16 cellular contexts compared by ENCODE assay signal in the genomic region with DNA sequence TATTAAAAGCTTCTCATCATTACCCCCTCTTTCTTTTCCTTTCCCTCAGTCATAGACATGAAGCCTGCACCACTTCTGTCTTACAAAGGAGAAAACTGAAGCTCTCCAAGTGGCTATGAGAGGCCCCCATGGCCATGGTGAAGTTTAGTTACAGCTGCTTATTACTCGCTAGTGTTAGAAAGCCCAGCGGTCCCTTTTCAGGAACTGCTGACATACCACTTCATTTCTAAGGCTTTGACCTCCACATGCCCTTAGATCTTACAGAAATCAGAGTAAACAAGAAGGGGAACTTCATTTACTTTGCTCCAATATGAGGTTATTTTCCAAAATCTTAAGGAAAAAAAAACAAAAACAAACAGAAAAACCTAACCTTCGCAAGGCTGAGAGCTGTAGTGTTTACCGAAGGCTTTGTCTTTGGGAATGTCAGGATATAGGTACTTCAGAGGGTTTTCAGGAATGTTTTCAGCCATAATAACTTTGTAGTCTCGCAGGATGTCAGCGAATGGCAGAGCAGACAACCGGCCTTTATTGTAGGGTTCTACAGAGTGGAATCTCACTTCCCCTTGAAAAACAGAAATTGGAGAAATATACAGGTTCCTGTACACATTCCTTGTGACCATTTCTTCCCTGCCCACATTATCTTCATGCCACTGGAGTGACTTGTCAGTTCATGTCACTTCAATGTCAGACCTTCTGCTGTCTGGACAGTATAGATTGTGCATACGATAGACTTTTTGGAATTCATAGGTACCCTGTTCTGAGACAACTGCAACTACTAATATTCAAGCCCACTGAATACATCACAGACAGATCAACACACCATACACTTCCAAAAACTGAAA. TPM values are rescaled to one million over a fixed set of nuclear protein-coding genes. Genes with fewer than 3 reads are reported as not detected.
DNase-seq lines count a peak whose midpoint lies in the region; ATAC-seq and TF ChIP-seq lines count a peak whose summit lies in the region.
"Had no signal": no experiment of that assay in that cellular context is flagged by ENCODE, and none has a peak within 500 bp of the region (broad histone marks: within the 10 kb centered on the region; RNA-seq: fewer than 3 reads in every experiment).

No MANE protein-coding gene starts in this region.

- POLR2A ChIA-PET in T-cell (lab: Charles Lee) = interaction anchor here in 1 of 2 donors (0.5 kb wide), 1 partner anchor 21 kb away, joined by 7 read pairs; no protein-coding TSS in a partner anchor

- H3K4me1 Mint-ChIP-seq in T-cell = peaks cover 30 to 42% (median 36%) of the 10 kb centered on the region in 3 donors
- peaks cover 52% of the 10 kb centered on the region for H3K4me1 Mint-ChIP-seq in stimulated activated effector memory CD8-positive, alpha-beta T cell treated with anti-CD3 and anti-CD28 coated beads, Interleukin-12 subunit alpha, Interleukin-12 subunit beta, amount 100 ng/mL, for 72 hours

- peaks cover 31% of the 10 kb centered on the region for H3K4me1 ChIP-seq in cardiac muscle cell (ENCODE audit: low read depth)

- DNase-seq in cardiac muscle cell (ENCODE audit: low read depth in 1 of 2, low spot score in 1 of 2) = peak in 1 of 2 donors; percentile 73
- DNase-seq in cardiac septum (ENCODE audit: low spot score) = no peak
- no peak for DNase-seq in T-cell
- peak; percentile 26 for DNase-seq in iris pigment epithelial cell (ENCODE audit: low read depth)
- DNase-seq in stimulated activated effector memory CD8-positive, alpha-beta T cell treated with anti-CD3 and anti-CD28 coated beads, Interleukin-12 subunit alpha, Interleukin-12 subunit beta, amount 100 ng/mL, for 72 hours (ENCODE audit: low spot score in 2 of 2) = no peak
- no peak for DNase-seq in NCI-H1417 treated with DMSO at 0.1 percent for 48 hours (lab: John Stamatoyannopoulos, UW)
- no peak for DNase-seq in posterior vena cava (ENCODE audit: low spot score)
- DNase-seq in effector CD8-positive, alpha-beta T cell (lab: John Stamatoyannopoulos, UW) = no peak
- DNase-seq: activated CD8-positive, alpha-beta memory T cell treated with anti-CD3 and anti-CD28 coated beads, Interleukin-2, amount 50 U/mL, for 4 hours; mucosa of descending colon; NCI-H510A treated with DMSO at 0.1 percent for 48 hours; retina had no signal

- peak overlapping the region; percentile 65 for H3K27ac ChIP-seq in cardiac muscle cell
- H3K27ac ChIP-seq: HL-60, RWPE1, VCaP had no signal

- H3K9me3 Mint-ChIP-seq in T-cell = no peaks in the 10 kb centered on the region
- no peaks in the 10 kb centered on the region for H3K9me3 Mint-ChIP-seq in stimulated activated effector memory CD8-positive, alpha-beta T cell treated with anti-CD3 and anti-CD28 coated beads, Interleukin-12 subunit alpha, Interleukin-12 subunit beta, amount 100 ng/mL, for 72 hours

- CTCF ChIA-PET in T-cell (lab: Charles Lee) = interaction anchor here in 1 of 2 donors (0.6 to 0.9 kb wide), 3 partner anchors 10 to 488 kb away, joined by 3 to 4 read pairs (median 3); no protein-coding TSS in a partner anchor

- no peak overlapping the region for H3K4me3 ChIP-seq in cardiac muscle cell
- H3K4me3 ChIP-seq: GM12878, mucosa of descending colon had no signal

- H3K27ac Mint-ChIP-seq in T-cell = peak overlapping the region; percentile 65 to 73
- peak overlapping the region; percentile 18 for H3K27ac Mint-ChIP-seq in stimulated activated effector memory CD8-positive, alpha-beta T cell treated with anti-CD3 and anti-CD28 coated beads, Interleukin-12 subunit alpha, Interleukin-12 subunit beta, amount 100 ng/mL, for 72 hours

- H3K36me3 ChIP-seq in cardiac muscle cell = no peaks in the 10 kb centered on the region

- no peaks in the 10 kb centered on the region for H3K27me3 Mint-ChIP-seq in T-cell

- H3K9me3 ChIP-seq in cardiac muscle cell (ENCODE audit: low read depth) = no peaks in the 10 kb centered on the region
- H3K9me3 ChIP-seq: mucosa of descending colon had no signal

- intact Hi-C loops in cardiac septum (cut with DNase I) = loop anchor here (5.0 kb wide), 1 partner anchor 251 kb away; no protein-coding TSS in a partner anchor
- intact Hi-C loops in posterior vena cava (cut with DNase I) = loop anchor here in 1 of 2 donors (5.0 kb wide), 1 partner anchor 256 kb away; no protein-coding TSS in a partner anchor

- H3K36me3 Mint-ChIP-seq in T-cell = peaks cover 51% of the 10 kb centered on the region
- peaks cover 87% of the 10 kb centered on the region for H3K36me3 Mint-ChIP-seq in stimulated activated effector memory CD8-positive, alpha-beta T cell treated with anti-CD3 and anti-CD28 coated beads, Interleukin-12 subunit alpha, Interleukin-12 subunit beta, amount 100 ng/mL, for 72 hours

- TF ChIP-seq CTCF in cardiac muscle cell (IDR thresholded peaks at IDR 0.05; ENCODE audit: low read depth, low read length) = no peak

- no peak overlapping the region for H3K4me3 Mint-ChIP-seq in T-cell
- H3K4me3 Mint-ChIP-seq in stimulated activated effector memory CD8-positive, alpha-beta T cell treated with anti-CD3 and anti-CD28 coated beads, Interleukin-12 subunit alpha, Interleukin-12 subunit beta, amount 100 ng/mL, for 72 hours = no peak overlapping the region

- H3K27me3 ChIP-seq in cardiac muscle cell = no peaks in the 10 kb centered on the region

- no peak for ATAC-seq in T-cell (replicated peaks in 1 of 4)
- ATAC-seq in stimulated activated effector memory CD8-positive, alpha-beta T cell treated with anti-CD3 and anti-CD28 coated beads, Interleukin-12 subunit alpha, Interleukin-12 subunit beta, amount 100 ng/mL, for 72 hours = no peak
- ATAC-seq: GM12878, mucosa of descending colon had no signal

RNA-seq across cellular contexts. Expression of a gene that starts 18.8 kb away (rescaled TPM):
- total RNA-seq in cardiac muscle cell (35.4 and 42.8 TPM in 2 replicates), cardiac septum (53.2 TPM), T-cell (100 to 1,000 TPM in 3 of 5 donors, 10 to 100 TPM in 2; 77.6 to 229 (median 152) TPM), posterior vena cava (10 to 100 TPM; 57.9 to 88.4 TPM)
- 32.0 and 36.6 TPM in 2 replicates for polyA plus RNA-seq in cardiac muscle cell
